Comparison of ENCODE assay signal across 9 cellular contexts in genomic region chr15:90419202-90419601, GRCh38. TPM values are rescaled to one million over a fixed set of nuclear protein-coding genes. Genes with fewer than 3 reads are reported as not detected.
DNase-seq lines count a peak whose midpoint lies in the region; ATAC-seq and TF ChIP-seq lines count a peak whose summit lies in the region.
"Had no signal": no experiment of that assay in that cellular context is flagged by ENCODE, and none has a peak within 500 bp of the region (broad histone marks: within the 10 kb centered on the region; RNA-seq: fewer than 3 reads in every experiment).

No MANE protein-coding gene starts in this region.

- POLR2A ChIA-PET in activated naive CD8-positive, alpha-beta T cell treated with anti-CD3 and anti-CD28 coated beads, Interleukin-2, amount 10 ng/mL, durations not matched to agents 7 days and 5 days (lab: Charles Lee) = interaction anchor here (0.5 to 1.4 kb wide), 2 partner anchors 30 to 31 kb away, joined by 3 read pairs; partner anchors contain the start of gene IQGAP1

- H3K4me3 Mint-ChIP-seq in CD4-positive, CD25-positive, alpha-beta regulatory T cell = peak overlapping the region; percentile 8 to 90 (median 51)
- no peak overlapping the region for H3K4me3 Mint-ChIP-seq in activated naive CD8-positive, alpha-beta T cell treated with anti-CD3 and anti-CD28 coated beads, Interleukin-2, amount 10 ng/mL, durations not matched to agents 7 days and 5 days
- peak overlapping the region; percentile 81 for H3K4me3 Mint-ChIP-seq in natural killer cell

- peak; percentile 63 to 78 for ATAC-seq in CD4-positive, CD25-positive, alpha-beta regulatory T cell (ENCODE audit: low read depth in 2 of 2)
- ATAC-seq in activated naive CD8-positive, alpha-beta T cell treated with anti-CD3 and anti-CD28 coated beads, Interleukin-2, amount 10 ng/mL, durations not matched to agents 7 days and 5 days (ENCODE audit: low read depth) = no peak
- ATAC-seq in natural killer cell = peak; percentile 65 to 71 (median 67)

- H3K27me3 ChIP-seq in CD4-positive, CD25-positive, alpha-beta regulatory T cell (ENCODE audit: control insufficient read depth, insufficient read depth, low read length) = no peaks in the 10 kb centered on the region
- no peaks in the 10 kb centered on the region for H3K27me3 ChIP-seq in adrenal gland

- H3K9me3 Mint-ChIP-seq in CD4-positive, CD25-positive, alpha-beta regulatory T cell = peaks cover 0 to 1% (median 0%) of the 10 kb centered on the region in 7 donors
- H3K9me3 Mint-ChIP-seq in activated naive CD8-positive, alpha-beta T cell treated with anti-CD3 and anti-CD28 coated beads, Interleukin-2, amount 10 ng/mL, durations not matched to agents 7 days and 5 days = peaks cover 3% of the 10 kb centered on the region
- H3K9me3 Mint-ChIP-seq in natural killer cell = no peaks in the 10 kb centered on the region

- no peaks in the 10 kb centered on the region for H3K27me3 Mint-ChIP-seq in CD4-positive, CD25-positive, alpha-beta regulatory T cell
- H3K27me3 Mint-ChIP-seq in activated naive CD8-positive, alpha-beta T cell treated with anti-CD3 and anti-CD28 coated beads, Interleukin-2, amount 10 ng/mL, durations not matched to agents 7 days and 5 days = no peaks in the 10 kb centered on the region
- no peaks in the 10 kb centered on the region for H3K27me3 Mint-ChIP-seq in natural killer cell (ENCODE audit: low read depth in 2 of 2)

- intact Hi-C loops in natural killer cell (cut with micrococcal nuclease) (loop anchor here (1.0 to 2.0 kb wide), 2 partner anchors 18 to 31 kb away; partner anchors contain the start of gene IQGAP1), adrenal gland (cut with DNase I) (no loop called here)

- DNase-seq in CD4-positive, CD25-positive, alpha-beta regulatory T cell = peak in 1 of 3 donors; percentile 42
- DNase-seq in HCEC 1CT = peak; percentile 44
- no peak for DNase-seq in activated naive CD8-positive, alpha-beta T cell treated with anti-CD3 and anti-CD28 coated beads, Interleukin-2, amount 10 ng/mL, durations not matched to agents 7 days and 5 days
- DNase-seq in natural killer cell = no peak
- no peak for DNase-seq in glomerular visceral epithelial cell (ENCODE audit: extremely low spot score)
- DNase-seq in NCI-H1694 treated with DMSO at 0.1 percent for 48 hours (lab: John Stamatoyannopoulos, UW) = no peak
- no peak for DNase-seq in adrenal gland
- DNase-seq in NCI-H1417 (lab: John Stamatoyannopoulos, UW) = no peak
- DNase-seq: NCI-H1694 had no signal

- peak overlapping the region; percentile 49 to 81 (median 65) for H3K27ac Mint-ChIP-seq in CD4-positive, CD25-positive, alpha-beta regulatory T cell
- peak overlapping the region; percentile 35 for H3K27ac Mint-ChIP-seq in activated naive CD8-positive, alpha-beta T cell treated with anti-CD3 and anti-CD28 coated beads, Interleukin-2, amount 10 ng/mL, durations not matched to agents 7 days and 5 days
- H3K27ac Mint-ChIP-seq in natural killer cell = peak overlapping the region; percentile 89 to 93

- peak overlapping the region; percentile 58 for H3K4me3 ChIP-seq in CD4-positive, CD25-positive, alpha-beta regulatory T cell (ENCODE audit: low read depth, low read length)
- no peak overlapping the region for H3K4me3 ChIP-seq in adrenal gland

- peak overlapping the region; percentile 65 for H3K27ac ChIP-seq in CD4-positive, CD25-positive, alpha-beta regulatory T cell (ENCODE audit: insufficient read depth, low read length, poor library complexity, severe bottlenecking)
- H3K27ac ChIP-seq in adrenal gland = peak overlapping the region in 1 of 5 donors; percentile 61

- H3K36me3 Mint-ChIP-seq in CD4-positive, CD25-positive, alpha-beta regulatory T cell = peaks cover 21% of the 10 kb centered on the region
- H3K36me3 Mint-ChIP-seq in activated naive CD8-positive, alpha-beta T cell treated with anti-CD3 and anti-CD28 coated beads, Interleukin-2, amount 10 ng/mL, durations not matched to agents 7 days and 5 days = peaks cover 25% of the 10 kb centered on the region
- H3K36me3 Mint-ChIP-seq in natural killer cell = no peaks in the 10 kb centered on the region

- H3K4me1 Mint-ChIP-seq in CD4-positive, CD25-positive, alpha-beta regulatory T cell = peaks cover 35 to 77% (median 64%) of the 10 kb centered on the region in 4 donors
- H3K4me1 Mint-ChIP-seq in activated naive CD8-positive, alpha-beta T cell treated with anti-CD3 and anti-CD28 coated beads, Interleukin-2, amount 10 ng/mL, durations not matched to agents 7 days and 5 days = peaks cover 40% of the 10 kb centered on the region
- H3K4me1 Mint-ChIP-seq in natural killer cell = peaks cover 81 to 84% of the 10 kb centered on the region in 2 donors

- no peak for TF ChIP-seq POLR2A in adrenal gland (IDR thresholded peaks at IDR 0.05)

- peaks cover 60% of the 10 kb centered on the region for H3K4me1 ChIP-seq in CD4-positive, CD25-positive, alpha-beta regulatory T cell (ENCODE audit: control insufficient read depth, insufficient read depth, low read length, poor library complexity, severe bottlenecking)
- peaks cover 46 to 70% of the 10 kb centered on the region in 2 donors for H3K4me1 ChIP-seq in adrenal gland (replicated peaks in 1 of 2)

- peaks cover 5% of the 10 kb centered on the region for H3K36me3 ChIP-seq in CD4-positive, CD25-positive, alpha-beta regulatory T cell (ENCODE audit: control insufficient read depth, insufficient read depth, low read length)
- no peaks in the 10 kb centered on the region for H3K36me3 ChIP-seq in adrenal gland (replicated peaks in 1 of 2)

- TF ChIP-seq CTCF in natural killer cell (IDR thresholded peaks at IDR 0.05) (no peak), adrenal gland (IDR thresholded peaks at IDR 0.05) (no peak)

- no peaks in the 10 kb centered on the region for H3K9me3 ChIP-seq in CD4-positive, CD25-positive, alpha-beta regulatory T cell (ENCODE audit: control insufficient read depth in 2 of 2, low read length in 2 of 2)
- no peaks in the 10 kb centered on the region for H3K9me3 ChIP-seq in adrenal gland (replicated peaks in 1 of 3)

RNA-seq across cellular contexts. Expression of gene IQGAP1, which starts 31.2 kb away (rescaled TPM):
- 198 TPM for total RNA-seq in CD4-positive, CD25-positive, alpha-beta regulatory T cell
- polyA plus RNA-seq in CD4-positive, CD25-positive, alpha-beta regulatory T cell = 100 to 1,000 TPM in 3 of 4 donors, 10 to 100 TPM in 1; 98.2 to 147 (median 123) TPM
- total RNA-seq in activated naive CD8-positive, alpha-beta T cell treated with anti-CD3 and anti-CD28 coated beads, Interleukin-2, amount 10 ng/mL, durations not matched to agents 7 days and 5 days = 100 to 1,000 TPM; 211 to 220 TPM
- total RNA-seq in natural killer cell (100 to 1,000 TPM; 431 to 493 (median 446) TPM), adrenal gland (100 to 1,000 TPM; 122 to 261 (median 162) TPM)
- 100 to 1,000 TPM in 1 of 3 donors, 10 to 100 TPM in 2; 34.3 to 195 (median 57.7) TPM for polyA plus RNA-seq in adrenal gland

Comparison
In these comparisons a context has a peak if more than half of its experiments do, and no peak if none do; other contexts are left out.
1. H3K27ac Mint-ChIP-seq: peak in every context shown above with its lines; median percentile 91 in natural killer cell; 65 in CD4-positive, CD25-positive, alpha-beta regulatory T cell; 35 in activated naive CD8-positive, alpha-beta T cell treated with anti-CD3 and anti-CD28 coated beads, Interleukin-2, amount 10 ng/mL, durations not matched to agents 7 days and 5 days.